In genomic region chr10:68827592-68827959, GRCh38 we compare ENCODE assay signal across 8 cellular contexts. TPM values are rescaled to one million over a fixed set of nuclear protein-coding genes. Genes with fewer than 3 reads are reported as not detected.
DNase-seq lines count a peak whose midpoint lies in the region; ATAC-seq and TF ChIP-seq lines count a peak whose summit lies in the region.
"Not testable (repeated sequence)": the region's sequence is repeated elsewhere in the genome, so short reads cannot be mapped to it uniquely, and the experiment has no call there.

No MANE protein-coding gene starts in this region.

- not testable (repeated sequence) for H3K27ac ChIP-seq in CD8-positive, alpha-beta T cell (ENCODE audit: low read depth, low read length); ascending aorta; mesendoderm (ENCODE audit: low read depth, low read length)

- H3K4me2 ChIP-seq in mesendoderm (ENCODE audit: low read length), result peak overlapping the region; percentile 27

- not testable (repeated sequence) for H3K36me3 Mint-ChIP-seq in CD8-positive, alpha-beta T cell; stimulated activated memory B cell treated with anti-CD40 and anti-IgM and Interleukin-4, amounts not matched to agents 10 μg/mL and 1 μg/mL and 100 μg/mL, for 72 hours

- not testable (repeated sequence) for H3K4ac ChIP-seq in mesendoderm (ENCODE audit: low read depth, low read length)

- DNase-seq in CD8-positive, alpha-beta T cell; NT2/D1 (ENCODE audit: low read depth, low spot score); ascending aorta (ENCODE audit: low spot score in 2 of 2); Right ventricle myocardium superior; mesendoderm: not testable (repeated sequence)

- not testable (repeated sequence) for H3K27me3 Mint-ChIP-seq in CD8-positive, alpha-beta T cell (ENCODE audit: low read depth)
- H3K27me3 Mint-ChIP-seq in stimulated activated memory B cell treated with anti-CD40 and anti-IgM and Interleukin-4, amounts not matched to agents 10 μg/mL and 1 μg/mL and 100 μg/mL, for 72 hours, result peaks cover 11% of the 10 kb centered on the region

- H3K36me3 ChIP-seq in CD8-positive, alpha-beta T cell (ENCODE audit: insufficient read depth, low read length); NT2/D1 (ENCODE audit: insufficient read depth, insufficient read length, low read length); ascending aorta; mesendoderm (ENCODE audit: control insufficient read depth, insufficient read depth, low read length): not testable (repeated sequence)

- H3K18ac ChIP-seq in mesendoderm (ENCODE audit: low read length), result not testable (repeated sequence)

- H2BK120ac ChIP-seq in mesendoderm (ENCODE audit: low read depth, low read length), result not testable (repeated sequence)

- not testable (repeated sequence) for H3K79me1 ChIP-seq in mesendoderm (ENCODE audit: low read length)

- not testable (repeated sequence) for H3K4me3 Mint-ChIP-seq in CD8-positive, alpha-beta T cell; stimulated activated memory B cell treated with anti-CD40 and anti-IgM and Interleukin-4, amounts not matched to agents 10 μg/mL and 1 μg/mL and 100 μg/mL, for 72 hours

- H3K9ac ChIP-seq in NT2/D1 (ENCODE audit: insufficient read length, low read depth), result not testable (repeated sequence)
- peak overlapping the region; percentile 64 for H3K9ac ChIP-seq in mesendoderm (ENCODE audit: low read length)

- H3K9me3 ChIP-seq in CD8-positive, alpha-beta T cell (ENCODE audit: low read length); NT2/D1 (ENCODE audit: insufficient read depth, low read length); ascending aorta: not testable (repeated sequence)

- H4K5ac ChIP-seq in mesendoderm (ENCODE audit: low read length), result not testable (repeated sequence)

- H3K79me2 ChIP-seq in mesendoderm (ENCODE audit: control insufficient read depth, insufficient read depth, low read length), result not testable (repeated sequence)

- H3K27ac Mint-ChIP-seq in CD8-positive, alpha-beta T cell; stimulated activated memory B cell treated with anti-CD40 and anti-IgM and Interleukin-4, amounts not matched to agents 10 μg/mL and 1 μg/mL and 100 μg/mL, for 72 hours: not testable (repeated sequence)

- ATAC-seq in CD8-positive, alpha-beta T cell, result peak; percentile 61
- peak; percentile 34 for ATAC-seq in GM19463 (IDR thresholded peaks at IDR 0.05; ENCODE audit: unreplicated experiment)
- ATAC-seq in HG02840 (IDR thresholded peaks at IDR 0.05; ENCODE audit: low FRiP score, unreplicated experiment), result peak; percentile 21
- peak; percentile 49 for ATAC-seq in Right ventricle myocardium superior (ENCODE audit: poor library complexity)
- ATAC-seq in stimulated activated memory B cell treated with anti-CD40 and anti-IgM and Interleukin-4, amounts not matched to agents 10 μg/mL and 1 μg/mL and 100 μg/mL, for 72 hours, result peak; percentile 65

- H3K56ac ChIP-seq in mesendoderm (ENCODE audit: low read length), result peak overlapping the region; percentile 56

- peaks cover 21% of the 10 kb centered on the region for H3K4me1 ChIP-seq in CD8-positive, alpha-beta T cell (ENCODE audit: insufficient read depth, low read length)
- H3K4me1 ChIP-seq in NT2/D1 (ENCODE audit: insufficient read depth, insufficient read length); ascending aorta; mesendoderm (ENCODE audit: control insufficient read depth, low read depth, low read length): not testable (repeated sequence)

- not testable (repeated sequence) for H4K8ac ChIP-seq in mesendoderm (ENCODE audit: low read depth, low read length)

- no CpG with 5 or more reads among the region's 58 CpGs for WGBS in mesendoderm (ENCODE audit: extremely low coverage, insufficient coverage, low lambda C conversion rate)

- CTCF ChIA-PET in CD8-positive, alpha-beta T cell (lab: Charles Lee), result interaction anchor here (0.7 kb wide), 1 partner anchor 498 kb away, joined by 3 read pairs; no protein-coding TSS in a partner anchor

- peaks cover 23% of the 10 kb centered on the region for H3K4me1 Mint-ChIP-seq in CD8-positive, alpha-beta T cell (ENCODE audit: low read depth)
- H3K4me1 Mint-ChIP-seq in stimulated activated memory B cell treated with anti-CD40 and anti-IgM and Interleukin-4, amounts not matched to agents 10 μg/mL and 1 μg/mL and 100 μg/mL, for 72 hours, result not testable (repeated sequence)

- not testable (repeated sequence) for H3K9me3 Mint-ChIP-seq in CD8-positive, alpha-beta T cell; stimulated activated memory B cell treated with anti-CD40 and anti-IgM and Interleukin-4, amounts not matched to agents 10 μg/mL and 1 μg/mL and 100 μg/mL, for 72 hours

- not testable (repeated sequence) for H2BK5ac ChIP-seq in mesendoderm (ENCODE audit: low read length)

- POLR2A ChIA-PET in CD8-positive, alpha-beta T cell (lab: Charles Lee), result not testable (repeated sequence)

- not testable (repeated sequence) for H2BK15ac ChIP-seq in mesendoderm (replicated peaks; ENCODE audit: low read depth)

- not testable (repeated sequence) for H2AK5ac ChIP-seq in mesendoderm (ENCODE audit: low read length)

- intact Hi-C loops in CD8-positive, alpha-beta T cell (cut with DNase I, micrococcal nuclease), result loop anchor here in 1 of 2 experiments (2.0 kb wide), 1 partner anchor 73 kb away; the partner anchor contains the start of gene DDX50
- intact Hi-C loops in ascending aorta (cut with DNase I); Right ventricle myocardium superior (cut with DNase I): not testable (repeated sequence)

- H3K23ac ChIP-seq in mesendoderm (ENCODE audit: low read length), result not testable (repeated sequence)

- H3K27me3 ChIP-seq in CD8-positive, alpha-beta T cell (ENCODE audit: insufficient read depth, low read length); NT2/D1 (ENCODE audit: insufficient read depth, insufficient read length); ascending aorta; mesendoderm (ENCODE audit: insufficient read depth, low read length, poor library complexity): not testable (repeated sequence)

- TF ChIP-seq CTCF in CD8-positive, alpha-beta T cell (IDR thresholded peaks at IDR 0.05); ascending aorta (IDR thresholded peaks at IDR 0.05): not testable (repeated sequence)

- H3K4me3 ChIP-seq in CD8-positive, alpha-beta T cell (ENCODE audit: low read depth, low read length), result peak overlapping the region; percentile 76
- H3K4me3 ChIP-seq in NT2/D1 (ENCODE audit: insufficient read length, low read depth), result peak overlapping the region; percentile 42
- H3K4me3 ChIP-seq in ascending aorta, result peak overlapping the region; percentile 53 to 67
- H3K4me3 ChIP-seq in mesendoderm (ENCODE audit: low read length), result peak overlapping the region; percentile 38

RNA-seq across cellular contexts. Expression of gene STOX1, which starts 0.2 kb away (rescaled TPM):
- under 1 TPM in 1 of 2 experiments, not detected in 1; 0.11 TPM for total RNA-seq in CD8-positive, alpha-beta T cell
- total RNA-seq in ascending aorta (0.11 TPM), Right ventricle myocardium superior (0.38 TPM)
- polyA plus RNA-seq in mesendoderm (2013, experiment 1 of 2), result 0.84 TPM
- polyA plus RNA-seq in mesendoderm (2013, experiment 2 of 2), result 0.97 TPM
